ENCODE assay signal across 24 cellular contexts in the genomic region with DNA sequence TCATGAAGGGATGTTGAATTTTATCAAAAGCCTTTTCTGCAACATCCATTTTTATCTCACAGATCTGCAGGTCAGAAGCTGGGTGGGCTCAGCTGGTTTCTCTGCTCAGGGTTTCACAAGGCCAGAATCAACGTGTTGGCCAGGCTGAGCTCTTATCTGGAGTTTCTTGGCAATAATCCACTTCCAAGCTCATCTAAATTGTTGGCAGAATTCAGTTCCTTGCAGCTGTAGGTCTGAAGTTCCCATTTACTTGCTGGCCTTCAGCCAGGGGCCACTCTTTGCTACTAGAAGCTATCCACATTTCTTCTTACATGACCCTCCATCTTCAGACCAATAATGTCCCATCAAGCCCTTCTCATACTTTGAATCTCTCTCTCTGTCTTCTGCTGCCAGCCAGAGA.
DNase-seq lines count a peak whose midpoint lies in the region; ATAC-seq and TF ChIP-seq lines count a peak whose summit lies in the region.
"Had no signal": no experiment of that assay in that cellular context is flagged by ENCODE, and none has a peak within 500 bp of the region (broad histone marks: within the 10 kb centered on the region; RNA-seq: fewer than 3 reads in every experiment).

No MANE protein-coding gene starts in this region.

- no peak for TF ChIP-seq EP300 in ovary (IDR thresholded peaks at IDR 0.05)

- CTCF ChIA-PET in activated B cell treated with CpG ODN at 0.5 μM for 24 hours (lab: Charles Lee): no interaction called here

- TF ChIP-seq POLR2A in ovary (IDR thresholded peaks at IDR 0.05): no peak

- 0 to 3% (median 3%) methylated on average over 1 of the region's 1 CpG for WGBS in ovary, 3 donors

- peaks cover 4% of the 10 kb centered on the region for H3K4me1 ChIP-seq in ovary (ENCODE audit: insufficient read depth)

- no peak for TF ChIP-seq CTCF in LNCaP clone FGC (IDR thresholded peaks at IDR 0.05; ENCODE audit: control insufficient read depth, extremely low read depth, insufficient read depth)
- TF ChIP-seq CTCF in activated B cell treated with CpG ODN at 0.5 μM for 24 hours (IDR thresholded peaks at IDR 0.05): no peak
- TF ChIP-seq CTCF in fibroblast of villous mesenchyme (IDR thresholded peaks at IDR 0.05; ENCODE audit: insufficient read depth, low read depth, low read length): no peak
- no peak for TF ChIP-seq CTCF in ovary (IDR thresholded peaks at IDR 0.05)

- intact Hi-C loops in activated B cell treated with CpG ODN at 0.5 μM for 24 hours (cut with micrococcal nuclease) (no loop called here), ovary (cut with DNase I) (no loop called here)

- POLR2A ChIA-PET in activated B cell treated with CpG ODN at 0.5 μM for 24 hours (lab: Charles Lee): no interaction called here

- no peaks in the 10 kb centered on the region for H3K27me3 ChIP-seq in ovary
- H3K27me3 ChIP-seq: MG63 had no signal

- no peak for ATAC-seq in activated B cell treated with CpG ODN at 0.5 μM for 24 hours (ENCODE audit: low read depth)
- no peak for ATAC-seq in HG02759 (IDR thresholded peaks at IDR 0.05; ENCODE audit: unreplicated experiment)
- no peak for ATAC-seq in GM18861 (IDR thresholded peaks at IDR 0.05; ENCODE audit: unreplicated experiment)
- ATAC-seq: activated CD8-positive, alpha-beta T cell treated with anti-CD3 and anti-CD28 coated beads for 36 hours; natural killer cell treated with Interleukin-12 subunit alpha and Interleukin-12 subunit beta and Interleukin-15 and Interleukin-18, amount 100 ng/mL, for 72 hours; PC-3; WTC11 had no signal

- H3K27me3 Mint-ChIP-seq in activated B cell treated with CpG ODN at 0.5 μM for 24 hours: no peaks in the 10 kb centered on the region
- H3K27me3 Mint-ChIP-seq: activated CD8-positive, alpha-beta T cell treated with anti-CD3 and anti-CD28 coated beads for 36 hours; activated naive CD8-positive, alpha-beta T cell; brain; CD4-positive, alpha-beta memory T cell; natural killer cell treated with Interleukin-12 subunit alpha and Interleukin-12 subunit beta and Interleukin-15 and Interleukin-18, amount 100 ng/mL, for 72 hours had no signal

- no peak overlapping the region for H3K4me3 Mint-ChIP-seq in activated B cell treated with CpG ODN at 0.5 μM for 24 hours
- H3K4me3 Mint-ChIP-seq: activated CD8-positive, alpha-beta T cell treated with anti-CD3 and anti-CD28 coated beads for 36 hours; activated naive CD8-positive, alpha-beta T cell; activated T-helper 1 cell treated with anti-CD3 and anti-CD28 coated beads, Interleukin-12 subunit alpha, Interleukin-12 subunit beta, Interleukin-2, Interleukin-4 antibody, amounts not matched to agents 30 ng/mL and 10 ng/mL and 1 ng/mL, durations not matched to agents 14 hours and 24 hours and 36 hours; brain; CD4-positive, alpha-beta memory T cell; natural killer cell treated with Interleukin-12 subunit alpha and Interleukin-12 subunit beta and Interleukin-15 and Interleukin-18, amount 100 ng/mL, for 72 hours; WTC11 had no signal

- H3K36me3 Mint-ChIP-seq in activated B cell treated with CpG ODN at 0.5 μM for 24 hours (ENCODE audit: low read depth): peaks cover 58% of the 10 kb centered on the region
- H3K36me3 Mint-ChIP-seq: natural killer cell treated with Interleukin-12 subunit alpha and Interleukin-12 subunit beta and Interleukin-15 and Interleukin-18, amount 100 ng/mL, for 72 hours; WTC11 had no signal

- H3K27ac ChIP-seq in ovary: no peak overlapping the region
- H3K27ac ChIP-seq: HL-60 had no signal

- H3K36me3 ChIP-seq in ovary: no peaks in the 10 kb centered on the region
- H3K36me3 ChIP-seq: MG63 had no signal

- H3K4me3 ChIP-seq in LNCaP clone FGC (ENCODE audit: low read depth, low read length) (no peak overlapping the region), fibroblast of villous mesenchyme (ENCODE audit: low read depth, low read length) (no peak overlapping the region), ovary (no peak overlapping the region)
- H3K4me3 ChIP-seq: MG63 had no signal

- peak; percentile 32 for DNase-seq in LNCaP clone FGC (ENCODE audit: low read depth)
- no peak for DNase-seq in activated B cell treated with CpG ODN at 0.5 μM for 24 hours
- peak; percentile 35 for DNase-seq in fibroblast of villous mesenchyme (ENCODE audit: low read depth)
- DNase-seq in ovary: peak in 3 of 5 donors; percentile 12 to 44 (median 24)
- no peak for DNase-seq in T-helper 1 cell
- DNase-seq in activated CD4-positive, CD25-positive, alpha-beta regulatory T cell (lab: John Stamatoyannopoulos, UW): no peak
- DNase-seq: activated CD8-positive, alpha-beta T cell treated with anti-CD3 and anti-CD28 coated beads for 36 hours; CD4-positive, alpha-beta memory T cell; hippocampal formation; MG63; NCI-H1436 treated with DMSO at 0.1 percent for 48 hours; NCI-H774; PC-3; posterior cingulate gyrus; stimulated activated naive CD4-positive, alpha-beta T cell treated with Interleukin-2 at 50 U/mL for 16 hours; trophoblast cell had no signal

- no peaks in the 10 kb centered on the region for H3K9me3 ChIP-seq in ovary
- H3K9me3 ChIP-seq: MG63 had no signal

- no peaks in the 10 kb centered on the region for H3K9me3 Mint-ChIP-seq in activated B cell treated with CpG ODN at 0.5 μM for 24 hours
- H3K9me3 Mint-ChIP-seq: activated CD8-positive, alpha-beta T cell treated with anti-CD3 and anti-CD28 coated beads for 36 hours; activated T-helper 1 cell treated with anti-CD3 and anti-CD28 coated beads, Interleukin-12 subunit alpha, Interleukin-12 subunit beta, Interleukin-2, Interleukin-4 antibody, amounts not matched to agents 30 ng/mL and 10 ng/mL and 1 ng/mL, durations not matched to agents 14 hours and 24 hours and 36 hours; natural killer cell treated with Interleukin-12 subunit alpha and Interleukin-12 subunit beta and Interleukin-15 and Interleukin-18, amount 100 ng/mL, for 72 hours; WTC11 had no signal

- peaks cover 4% of the 10 kb centered on the region for H3K4me1 Mint-ChIP-seq in activated B cell treated with CpG ODN at 0.5 μM for 24 hours
- H3K4me1 Mint-ChIP-seq: CD4-positive, alpha-beta memory T cell; WTC11 had no signal

- peak overlapping the region; percentile 18 for H3K27ac Mint-ChIP-seq in activated B cell treated with CpG ODN at 0.5 μM for 24 hours
- H3K27ac Mint-ChIP-seq: activated CD8-positive, alpha-beta T cell treated with anti-CD3 and anti-CD28 coated beads for 36 hours; activated naive CD8-positive, alpha-beta T cell; activated T-helper 1 cell treated with anti-CD3 and anti-CD28 coated beads, Interleukin-12 subunit alpha, Interleukin-12 subunit beta, Interleukin-2, Interleukin-4 antibody, amounts not matched to agents 30 ng/mL and 10 ng/mL and 1 ng/mL, durations not matched to agents 14 hours and 24 hours and 36 hours; CD4-positive, alpha-beta memory T cell; natural killer cell treated with Interleukin-12 subunit alpha and Interleukin-12 subunit beta and Interleukin-15 and Interleukin-18, amount 100 ng/mL, for 72 hours; WTC11 had no signal

Comparison
In these comparisons a context has a peak if more than half of its experiments do, and no peak if none do; other contexts are left out.
1. DNase-seq: peak in LNCaP clone FGC (single experiment), fibroblast of villous mesenchyme (single experiment) and ovary (3 of 5); none in activated B cell treated with CpG ODN at 0.5 μM for 24 hours (single experiment), T-helper 1 cell (0 of 5) and activated CD4-positive, CD25-positive, alpha-beta regulatory T cell (0 of 4).